8 cellular contexts compared by ENCODE assay signal in the genomic region with DNA sequence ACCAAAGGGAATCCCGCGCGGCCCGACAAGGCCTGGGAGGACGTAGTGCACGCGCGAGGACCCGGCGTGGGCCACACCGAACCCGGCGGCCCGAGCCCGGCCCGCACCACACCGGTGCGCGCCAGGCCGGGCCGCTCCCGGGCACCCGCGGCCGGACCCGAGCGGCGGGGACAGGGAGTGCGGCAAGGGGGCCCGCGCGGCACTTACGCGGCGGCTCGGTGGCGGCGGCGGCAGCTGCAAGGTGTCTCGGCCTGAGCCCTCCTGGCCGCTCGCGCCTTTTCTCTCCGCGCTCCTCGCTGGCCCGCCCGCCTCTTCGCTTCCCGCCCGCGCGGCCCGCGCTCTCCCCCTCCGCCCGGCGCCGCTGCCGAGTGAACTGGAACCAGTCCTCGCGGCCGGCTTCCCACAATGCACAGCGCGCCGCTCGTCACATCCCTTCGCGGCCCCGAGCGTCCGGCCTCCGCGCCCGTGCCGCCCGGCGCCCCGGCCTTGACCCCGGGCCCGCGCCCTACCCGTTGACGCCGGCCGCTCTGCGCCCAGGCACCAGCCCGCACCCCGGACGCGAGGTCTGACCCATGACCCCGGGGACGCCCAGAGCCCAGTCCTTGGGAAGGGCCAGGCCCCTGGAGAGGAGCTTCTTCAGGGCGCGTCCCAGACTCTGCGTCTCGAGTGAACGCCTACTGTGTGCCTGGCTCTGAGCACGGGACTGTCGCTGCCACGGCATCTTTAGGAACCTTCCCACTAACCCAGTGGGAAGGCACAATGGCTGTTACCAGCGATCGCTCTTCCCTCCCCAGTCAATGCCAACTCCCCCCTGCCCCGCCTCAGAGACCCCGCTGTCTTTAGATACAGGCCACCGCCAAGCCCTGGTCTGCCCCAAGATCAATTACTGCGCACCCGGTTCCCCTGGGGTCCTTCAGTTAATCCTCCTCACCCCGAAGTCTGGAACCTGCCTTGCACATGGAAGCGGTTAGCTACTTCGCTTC. TPM values are rescaled to one million over a fixed set of nuclear protein-coding genes. Genes with fewer than 3 reads are reported as not detected.
DNase-seq lines count a peak whose midpoint lies in the region; ATAC-seq and TF ChIP-seq lines count a peak whose summit lies in the region.

A gene (minus strand): TSS at position 377 of the 983 bp plus-strand sequence. CDS start 10,138 bp downstream, outside the sequence.

- DNase-seq in AG04449 (ENCODE audit: low read depth, low spot score) = no peak
- DNase-seq in NCI-H446 (lab: John Stamatoyannopoulos, UW) = peak; percentile 55 to 81
- peak; percentile 88 for DNase-seq in activated CD4-positive, alpha-beta T cell treated with anti-CD3 and anti-CD28 coated beads for 48 hours
- peak; percentile 90 for DNase-seq in colonic mucosa
- DNase-seq in left kidney (ENCODE audit: low read depth, low spot score) = peak; percentile 97
- peak; percentile 85 to 88 for DNase-seq in stimulated activated CD4-positive, alpha-beta T cell treated with anti-CD3 and anti-CD28 coated beads, Interleukin-2, amount 100 ng/mL, for 24 hours

- TF ChIP-seq CTCF in AG04449 (IDR thresholded peaks at IDR 0.05; ENCODE audit: insufficient read depth, low read length, missing control alignments) (no peak), colonic mucosa (IDR thresholded peaks at IDR 0.05) (no peak)

- peak within 1 kb of the TSS; percentile 87 to 90 for H3K9ac ChIP-seq in colonic mucosa (ENCODE audit: low read depth in 2 of 2, low read length in 2 of 2)

- H3K27ac ChIP-seq in colonic mucosa = peak within 1 kb of the TSS; percentile 84

- H3K4me3 ChIP-seq in AG04449 (ENCODE audit: low read depth, low read length) = peak within 1 kb of the TSS; percentile 77
- peak within 1 kb of the TSS; percentile 84 for H3K4me3 ChIP-seq in colonic mucosa

- intact Hi-C loops in colonic mucosa (cut with DNase I) = no loop called here

- no peaks in the 10 kb centered on the region for H3K9me3 ChIP-seq in colonic mucosa

- CTCF ChIA-PET in AG04449 (lab: Yijun Ruan, JAX) = interaction anchor here (0.7 to 1.8 kb wide), 4 partner anchors 25 to 167 kb away, joined by 3 to 6 read pairs (median 4); no protein-coding TSS in a partner anchor

- POLR2A ChIA-PET in AG04449 (lab: Yijun Ruan, JAX) = interaction anchor here (1.2 kb wide), 1 partner anchor 27 kb away, joined by 3 read pairs; no protein-coding TSS in a partner anchor

- H3K4me1 ChIP-seq in colonic mucosa = peaks cover 15% of the 10 kb centered on the region

- no peaks in the 10 kb centered on the region for H3K27me3 ChIP-seq in colonic mucosa

- peak; percentile 80 for ATAC-seq in GM18858 (IDR thresholded peaks at IDR 0.05; ENCODE audit: unreplicated experiment)
- ATAC-seq in HG03064 (IDR thresholded peaks at IDR 0.05; ENCODE audit: low read depth, unreplicated experiment) = peak; percentile 82

- no peaks in the 10 kb centered on the region for H3K36me3 ChIP-seq in colonic mucosa

RNA-seq across cellular contexts. Expression of the gene that starts here (rescaled TPM):
- total RNA-seq in colonic mucosa = 100 to 1,000 TPM; 191 to 323 TPM
